In the genomic region with DNA sequence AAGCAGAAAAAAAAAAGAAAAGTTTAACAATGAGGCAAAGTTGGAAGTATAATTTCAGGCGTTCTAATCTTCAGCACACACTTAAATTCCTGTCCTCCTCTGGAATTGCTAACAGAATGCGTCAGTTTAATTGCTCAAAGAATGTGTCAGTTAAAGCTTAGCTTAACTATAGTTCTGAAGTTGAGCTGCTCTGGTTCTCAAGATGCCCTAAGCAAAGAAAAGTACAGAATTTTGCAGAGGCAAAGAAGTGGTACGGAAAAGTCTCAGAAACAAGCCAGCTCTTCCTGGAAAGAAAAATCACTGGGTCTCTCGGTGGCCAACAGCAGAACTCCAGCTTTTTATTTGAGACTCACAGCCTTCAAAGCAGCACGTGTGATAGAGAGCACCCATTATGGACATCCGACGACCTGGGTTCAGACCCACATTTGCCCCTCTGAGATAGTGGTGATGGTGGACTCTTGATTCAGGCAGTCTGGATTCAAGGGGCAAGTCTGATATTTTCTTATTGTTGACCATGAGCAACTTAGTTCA, we compare ENCODE assay signal across 2 cellular contexts.
TF ChIP-seq lines count a peak whose summit lies in the region.

No MANE protein-coding gene starts in this region.

TF ChIP-seq in GM23338, 12 proteins besides CTCF, POLR2A, EP300 and RAD21:
- TF ChIP-seq ZNF114 (CRISPR knock-in tag; IDR thresholded peaks at IDR 0.05) (no peak), NANOG (IDR thresholded peaks at IDR 0.05; ENCODE audit: borderline replicate concordance) (no peak), POLR2AphosphoS5 (IDR thresholded peaks at IDR 0.05; ENCODE audit: low read depth) (no peak), EZH2phosphoT487 (IDR thresholded peaks at IDR 0.05; ENCODE audit: unreplicated experiment) (no peak), ZNF331 (CRISPR knock-in tag; IDR thresholded peaks at IDR 0.05; ENCODE audit: low read depth) (no peak), JUNB (IDR thresholded peaks at IDR 0.05; ENCODE audit: unreplicated experiment) (no peak), CREB1 (CRISPR knock-in tag; IDR thresholded peaks at IDR 0.05; ENCODE audit: low read depth) (no peak), STAT1 (IDR thresholded peaks at IDR 0.05; ENCODE audit: unreplicated experiment) (no peak), ETS1 (IDR thresholded peaks at IDR 0.05) (no peak)
- TF ChIP-seq, protein P1, sequence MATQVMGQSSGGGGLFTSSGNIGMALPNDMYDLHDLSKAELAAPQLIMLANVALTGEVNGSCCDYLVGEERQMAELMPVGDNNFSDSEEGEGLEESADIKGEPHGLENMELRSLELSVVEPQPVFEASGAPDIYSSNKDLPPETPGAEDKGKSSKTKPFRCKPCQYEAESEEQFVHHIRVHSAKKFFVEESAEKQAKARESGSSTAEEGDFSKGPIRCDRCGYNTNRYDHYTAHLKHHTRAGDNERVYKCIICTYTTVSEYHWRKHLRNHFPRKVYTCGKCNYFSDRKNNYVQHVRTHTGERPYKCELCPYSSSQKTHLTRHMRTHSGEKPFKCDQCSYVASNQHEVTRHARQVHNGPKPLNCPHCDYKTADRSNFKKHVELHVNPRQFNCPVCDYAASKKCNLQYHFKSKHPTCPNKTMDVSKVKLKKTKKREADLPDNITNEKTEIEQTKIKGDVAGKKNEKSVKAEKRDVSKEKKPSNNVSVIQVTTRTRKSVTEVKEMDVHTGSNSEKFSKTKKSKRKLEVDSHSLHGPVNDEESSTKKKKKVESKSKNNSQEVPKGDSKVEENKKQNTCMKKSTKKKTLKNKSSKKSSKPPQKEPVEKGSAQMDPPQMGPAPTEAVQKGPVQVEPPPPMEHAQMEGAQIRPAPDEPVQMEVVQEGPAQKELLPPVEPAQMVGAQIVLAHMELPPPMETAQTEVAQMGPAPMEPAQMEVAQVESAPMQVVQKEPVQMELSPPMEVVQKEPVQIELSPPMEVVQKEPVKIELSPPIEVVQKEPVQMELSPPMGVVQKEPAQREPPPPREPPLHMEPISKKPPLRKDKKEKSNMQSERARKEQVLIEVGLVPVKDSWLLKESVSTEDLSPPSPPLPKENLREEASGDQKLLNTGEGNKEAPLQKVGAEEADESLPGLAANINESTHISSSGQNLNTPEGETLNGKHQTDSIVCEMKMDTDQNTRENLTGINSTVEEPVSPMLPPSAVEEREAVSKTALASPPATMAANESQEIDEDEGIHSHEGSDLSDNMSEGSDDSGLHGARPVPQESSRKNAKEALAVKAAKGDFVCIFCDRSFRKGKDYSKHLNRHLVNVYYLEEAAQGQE (IDR thresholded peaks at IDR 0.05; ENCODE audit: unreplicated experiment), result no peak

TF ChIP-seq in endothelial cell of umbilical vein, 7 proteins besides CTCF, POLR2A, EP300 and RAD21:
- TF ChIP-seq JUN (IDR thresholded peaks at IDR 0.05; ENCODE audit: borderline replicate concordance, insufficient read depth, insufficient read length, low read depth), result no peak
- no peak for TF ChIP-seq FOS (IDR thresholded peaks at IDR 0.05; ENCODE audit: borderline replicate concordance, insufficient read depth, low read length)
- TF ChIP-seq POLR2AphosphoS5 (IDR thresholded peaks at IDR 0.05; ENCODE audit: insufficient read depth, low read depth, low read length), result no peak
- no peak for TF ChIP-seq GATA2 (IDR thresholded peaks at IDR 0.05; ENCODE audit: insufficient read depth, insufficient read length, low read depth, low read length)
- TF ChIP-seq MYC (IDR thresholded peaks at IDR 0.05; ENCODE audit: low read depth, low read length), result no peak
- TF ChIP-seq EZH2 (IDR thresholded peaks at IDR 0.05; ENCODE audit: borderline replicate concordance, low read depth, low read length, severe bottlenecking), result no peak
- TF ChIP-seq, protein P2, sequence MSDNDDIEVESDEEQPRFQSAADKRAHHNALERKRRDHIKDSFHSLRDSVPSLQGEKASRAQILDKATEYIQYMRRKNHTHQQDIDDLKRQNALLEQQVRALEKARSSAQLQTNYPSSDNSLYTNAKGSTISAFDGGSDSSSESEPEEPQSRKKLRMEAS (IDR thresholded peaks at IDR 0.05; ENCODE audit: insufficient read depth, insufficient read length), result no peak
